Comparison of ENCODE assay signal across 12 cellular contexts in the genomic region with DNA sequence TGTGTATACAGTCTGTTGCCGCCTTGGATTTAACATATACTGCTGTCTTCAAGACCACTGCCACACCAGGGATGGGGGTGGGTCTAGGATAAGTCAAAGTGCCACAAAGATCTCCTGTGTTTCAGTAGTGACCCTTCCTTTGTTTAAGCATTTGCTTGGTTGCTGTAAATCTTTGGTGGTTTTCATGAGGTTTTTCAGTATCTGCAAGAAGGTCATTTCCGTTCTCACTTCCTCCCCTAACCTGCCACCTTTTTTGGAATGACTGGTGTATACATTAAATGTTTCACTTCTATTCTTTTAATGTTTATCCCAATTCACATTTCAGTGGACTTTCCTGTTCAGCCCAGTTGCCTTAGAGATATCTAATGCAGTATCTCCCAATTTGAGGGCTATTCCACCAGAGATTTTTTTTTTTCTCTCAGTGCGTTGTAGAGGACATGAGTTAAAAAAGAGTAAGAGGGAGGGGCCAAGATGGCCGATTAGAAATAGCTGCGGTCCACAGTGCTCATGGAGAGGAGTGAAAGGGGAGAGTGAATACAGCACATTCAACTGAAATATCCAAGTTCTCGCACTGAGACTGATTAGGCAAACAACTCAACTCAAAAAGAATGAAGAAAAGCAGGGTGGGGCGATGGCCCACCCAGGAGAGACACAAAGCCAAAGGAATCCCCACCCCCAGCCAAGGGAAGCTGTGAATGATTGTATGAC. TPM values are rescaled to one million over a fixed set of nuclear protein-coding genes. Genes with fewer than 3 reads are reported as not detected.
DNase-seq lines count a peak whose midpoint lies in the region; ATAC-seq and FAIRE-seq lines count a peak whose summit lies in the region.
"Had no signal": no experiment of that assay in that cellular context is flagged by ENCODE, and none has a peak within 500 bp of the region (broad histone marks: within the 10 kb centered on the region; RNA-seq: fewer than 3 reads in every experiment).

No MANE protein-coding gene starts in this region.

- no peaks in the 10 kb centered on the region for H3K9me3 Mint-ChIP-seq in activated CD4-positive, alpha-beta T cell treated with anti-CD3 and anti-CD28 coated beads for 36 hours (ENCODE audit: low read depth)
- H3K9me3 Mint-ChIP-seq in natural killer cell treated with Interleukin-12 subunit alpha and Interleukin-12 subunit beta and Interleukin-15 and Interleukin-18, amount 100 ng/mL, for 72 hours: peaks cover 3% of the 10 kb centered on the region

- H3K36me3 ChIP-seq in MG63 (peaks cover 77% of the 10 kb centered on the region), small intestine (ENCODE audit: control insufficient read depth in 2 of 2, insufficient read depth in 2 of 2, low read length in 2 of 2) (peaks cover 11 to 17% of the 10 kb centered on the region in 2 donors)

- H3K27me3 Mint-ChIP-seq in activated CD4-positive, alpha-beta T cell treated with anti-CD3 and anti-CD28 coated beads for 36 hours: no peaks in the 10 kb centered on the region
- H3K27me3 Mint-ChIP-seq in natural killer cell treated with Interleukin-12 subunit alpha and Interleukin-12 subunit beta and Interleukin-15 and Interleukin-18, amount 100 ng/mL, for 72 hours: no peaks in the 10 kb centered on the region

- peaks cover 49% of the 10 kb centered on the region for H3K4me1 Mint-ChIP-seq in activated CD4-positive, alpha-beta T cell treated with anti-CD3 and anti-CD28 coated beads for 36 hours
- peaks cover 34 to 56% of the 10 kb centered on the region in 2 donors for H3K4me1 Mint-ChIP-seq in natural killer cell treated with Interleukin-12 subunit alpha and Interleukin-12 subunit beta and Interleukin-15 and Interleukin-18, amount 100 ng/mL, for 72 hours (ENCODE audit: low read depth in 2 of 2)

- H3K27me3 ChIP-seq in MG63 (no peaks in the 10 kb centered on the region), small intestine (ENCODE audit: control insufficient read depth in 2 of 2, insufficient read depth in 2 of 2, low read length in 2 of 2) (no peaks in the 10 kb centered on the region)

- CTCF ChIA-PET in activated CD4-positive, alpha-beta T cell treated with anti-CD3 and anti-CD28 coated beads for 36 hours (lab: Charles Lee): interaction anchor here (1.4 kb wide), 2 partner anchors 9 to 43 kb away, joined by 3 to 4 read pairs; a partner anchor contains a TSS

- no peak for FAIRE-seq in small intestine (lab: Jason Lieb, UNC)
- FAIRE-seq: A204.1 had no signal

- no peak overlapping the region for H3K4me3 ChIP-seq in MG63
- no peak overlapping the region for H3K4me3 ChIP-seq in small intestine (ENCODE audit: low read depth in 1 of 2, low read length in 2 of 2)

- H3K9me3 ChIP-seq in MG63: no peaks in the 10 kb centered on the region
- no peaks in the 10 kb centered on the region for H3K9me3 ChIP-seq in small intestine (ENCODE audit: control insufficient read depth, low read depth)

- H3K4me3 Mint-ChIP-seq in activated CD4-positive, alpha-beta T cell treated with anti-CD3 and anti-CD28 coated beads for 36 hours: no peak overlapping the region
- H3K4me3 Mint-ChIP-seq in natural killer cell treated with Interleukin-12 subunit alpha and Interleukin-12 subunit beta and Interleukin-15 and Interleukin-18, amount 100 ng/mL, for 72 hours: peak overlapping the region; percentile 71

- 88 to 93% (median 90%) methylated on average over 7 of the region's 7 CpGs for WGBS in small intestine, 3 donors

- no peak for DNase-seq in activated CD4-positive, alpha-beta T cell treated with anti-CD3 and anti-CD28 coated beads for 36 hours
- no peak for DNase-seq in activated CD4-positive, alpha-beta T cell treated with anti-CD3 and anti-CD28 coated beads for 1 hour
- DNase-seq in natural killer cell treated with Interleukin-12 subunit alpha and Interleukin-12 subunit beta and Interleukin-15 and Interleukin-18, amount 100 ng/mL, for 72 hours (ENCODE audit: low spot score): no peak
- no peak for DNase-seq in MG63
- DNase-seq in small intestine: no peak
- DNase-seq: activated naive CD4-positive, alpha-beta T cell treated with Interleukin-2 at 50 U/mL for 16 hours; NCI-H524 treated with DMSO at 0.1 percent for 48 hours had no signal

- peak overlapping the region; percentile 49 for H3K27ac Mint-ChIP-seq in activated CD4-positive, alpha-beta T cell treated with anti-CD3 and anti-CD28 coated beads for 36 hours
- H3K27ac Mint-ChIP-seq in natural killer cell treated with Interleukin-12 subunit alpha and Interleukin-12 subunit beta and Interleukin-15 and Interleukin-18, amount 100 ng/mL, for 72 hours: peak overlapping the region; percentile 65 to 92

- no peak overlapping the region for H3K27ac ChIP-seq in small intestine (ENCODE audit: low read depth in 1 of 2, low read length in 1 of 2)
- H3K27ac ChIP-seq: parathyroid adenoma had no signal

- POLR2A ChIA-PET in activated CD4-positive, alpha-beta T cell treated with anti-CD3 and anti-CD28 coated beads for 36 hours (lab: Charles Lee): no interaction called here

- intact Hi-C loops in activated CD4-positive, alpha-beta T cell treated with anti-CD3 and anti-CD28 coated beads for 36 hours (cut with DNase I, micrococcal nuclease): loop anchor here in 1 of 2 experiments (5.0 kb wide), 1 partner anchor 43 kb away; a partner anchor contains a TSS

- peaks cover 59% of the 10 kb centered on the region for H3K36me3 Mint-ChIP-seq in activated CD4-positive, alpha-beta T cell treated with anti-CD3 and anti-CD28 coated beads for 36 hours (ENCODE audit: low read depth)
- peaks cover 42% of the 10 kb centered on the region for H3K36me3 Mint-ChIP-seq in natural killer cell treated with Interleukin-12 subunit alpha and Interleukin-12 subunit beta and Interleukin-15 and Interleukin-18, amount 100 ng/mL, for 72 hours

- peak; percentile 53 for ATAC-seq in activated CD4-positive, alpha-beta T cell treated with anti-CD3 and anti-CD28 coated beads for 36 hours
- peak; percentile 89 for ATAC-seq in GM21576 (IDR thresholded peaks at IDR 0.05; ENCODE audit: unreplicated experiment)
- peak; percentile 87 for ATAC-seq in HG03378 (IDR thresholded peaks at IDR 0.05; ENCODE audit: unreplicated experiment)
- peak; percentile 53 to 87 for ATAC-seq in natural killer cell treated with Interleukin-12 subunit alpha and Interleukin-12 subunit beta and Interleukin-15 and Interleukin-18, amount 100 ng/mL, for 72 hours
- no peak for ATAC-seq in activated CD4-positive, CD25-positive, alpha-beta regulatory T cell treated with anti-CD3 and anti-CD28 coated beads, Interleukin-2, amount 50 U/mL, for 24 hours

- H3K4me1 ChIP-seq in small intestine (ENCODE audit: control insufficient read depth in 2 of 2, insufficient read depth in 1 of 2, low read depth in 1 of 2, low read length in 1 of 2): no peaks in the 10 kb centered on the region
- H3K4me1 ChIP-seq: parathyroid adenoma had no signal

RNA-seq across cellular contexts. Expression of a gene that starts 43.2 kb away (rescaled TPM):
- 10 to 100 TPM; 43.3 to 56.3 TPM for total RNA-seq in activated CD4-positive, alpha-beta T cell treated with anti-CD3 and anti-CD28 coated beads for 36 hours
- total RNA-seq in natural killer cell treated with Interleukin-12 subunit alpha and Interleukin-12 subunit beta and Interleukin-15 and Interleukin-18, amount 100 ng/mL, for 72 hours: 10 to 100 TPM; 61.7 to 61.8 TPM
- total RNA-seq in MG63 (2014; rRNA removed; shearing (Covaris generic); ENCODE audit: low replicate concordance): 9.9 and 13.3 TPM in 2 replicates
- 10 to 100 TPM; 14.6 to 21.9 (median 19.0) TPM for polyA plus RNA-seq in small intestine

Comparison
In these comparisons a context has a peak if more than half of its experiments do, and no peak if none do; other contexts are left out.
1. ATAC-seq: peak in activated CD4-positive, alpha-beta T cell treated with anti-CD3 and anti-CD28 coated beads for 36 hours (single experiment), GM21576 (single experiment), HG03378 (single experiment) and natural killer cell treated with Interleukin-12 subunit alpha and Interleukin-12 subunit beta and Interleukin-15 and Interleukin-18, amount 100 ng/mL, for 72 hours (2 of 2); none in activated CD4-positive, CD25-positive, alpha-beta regulatory T cell treated with anti-CD3 and anti-CD28 coated beads, Interleukin-2, amount 50 U/mL, for 24 hours (0 of 2).